In the genomic region with DNA sequence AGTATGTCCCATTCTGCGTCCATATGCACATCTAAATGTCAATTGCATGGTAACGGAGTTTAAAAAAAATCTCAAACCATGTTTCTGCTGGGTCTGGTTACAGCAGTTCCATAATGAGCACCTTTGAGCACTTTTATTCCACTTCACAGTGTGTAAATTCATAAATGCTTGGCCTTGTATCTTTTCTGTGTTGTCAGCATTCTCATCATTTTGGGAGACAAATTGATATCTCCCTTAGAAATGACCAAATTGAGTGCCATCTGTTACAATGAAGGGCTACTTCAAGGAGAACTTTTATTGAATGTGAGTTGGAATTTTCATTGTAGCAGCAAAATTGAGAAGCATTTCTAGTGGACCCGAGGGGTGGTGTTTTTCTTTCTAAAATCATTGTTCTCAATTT, we compare ENCODE assay signal across 31 cellular contexts.
"Had no signal": no experiment of that assay in that cellular context is flagged by ENCODE, and none has a peak within 500 bp of the region (broad histone marks: within the 10 kb centered on the region; RNA-seq: fewer than 3 reads in every experiment).

No MANE protein-coding gene starts in this region.

- H3K4me1 ChIP-seq: ascending aorta, breast epithelium, colonic mucosa, esophagus squamous epithelium, gastroesophageal sphincter, heart right ventricle had no signal

- H3K9me3 ChIP-seq: ascending aorta, breast epithelium, colonic mucosa, esophagus squamous epithelium, gastroesophageal sphincter, heart right ventricle had no signal

- H3K36me3 Mint-ChIP-seq: activated CD4-positive, alpha-beta memory T cell treated with anti-CD3 and anti-CD28 coated beads for 36 hours; activated CD8-positive, alpha-beta memory T cell treated with anti-CD3 and anti-CD28 coated beads, Interleukin-2, amount 10 ng/mL, durations not matched to agents 7 days and 5 days; activated naive CD4-positive, alpha-beta T cell treated with anti-CD3 and anti-CD28 coated beads, Interleukin-2, amount 10 ng/mL, durations not matched to agents 7 days and 5 days; activated naive CD4-positive, alpha-beta T cell treated with anti-CD3 and anti-CD28 coated beads, Interleukin-2, amount 50 U/mL, for 72 hours; activated naive CD8-positive, alpha-beta T cell treated with anti-CD3 and anti-CD28 coated beads, Interleukin-2, amount 10 ng/mL, durations not matched to agents 7 days and 5 days; brain had no signal

- ATAC-seq: activated CD4-positive, alpha-beta T cell treated with anti-CD3 and anti-CD28 coated beads for 36 hours; activated CD8-positive, alpha-beta memory T cell treated with anti-CD3 and anti-CD28 coated beads, Interleukin-2, amount 10 ng/mL, durations not matched to agents 7 days and 5 days; activated CD8-positive, alpha-beta T cell treated with anti-CD3 and anti-CD28 coated beads, Interleukin-2, amount 10 ng/mL, durations not matched to agents 7 days and 5 days; activated naive CD4-positive, alpha-beta T cell treated with anti-CD3 and anti-CD28 coated beads, Interleukin-2, amount 50 U/mL, for 72 hours; activated T-cell treated with anti-CD3 and anti-CD28 coated beads, Interleukin-2, amount 50 U/mL, for 72 hours; gastroesophageal sphincter; heart right ventricle had no signal

- H3K27ac ChIP-seq: ascending aorta, breast epithelium, cardiac muscle cell, colonic mucosa, epithelial cell of prostate, esophagus squamous epithelium, gastroesophageal sphincter, heart right ventricle had no signal

- H3K9me3 Mint-ChIP-seq: activated CD4-positive, alpha-beta T cell treated with anti-CD3 and anti-CD28 coated beads, Interleukin-2, amount 10 ng/mL, durations not matched to agents 24 days and 14 days; activated naive CD8-positive, alpha-beta T cell treated with anti-CD3 and anti-CD28 coated beads, Interleukin-2, amount 10 ng/mL, durations not matched to agents 7 days and 5 days; brain had no signal

- FAIRE-seq: endometrium, endothelial cell of umbilical vein had no signal

- H3K27me3 Mint-ChIP-seq: activated CD4-positive, alpha-beta memory T cell treated with anti-CD3 and anti-CD28 coated beads for 36 hours; activated CD4-positive, alpha-beta T cell treated with anti-CD3 and anti-CD28 coated beads for 36 hours; activated CD4-positive, alpha-beta T cell treated with anti-CD3 and anti-CD28 coated beads, Interleukin-2, amount 10 ng/mL, durations not matched to agents 24 days and 14 days; activated CD8-positive, alpha-beta memory T cell treated with anti-CD3 and anti-CD28 coated beads, Interleukin-2, amount 10 ng/mL, durations not matched to agents 7 days and 5 days; activated naive CD4-positive, alpha-beta T cell treated with anti-CD3 and anti-CD28 coated beads, Interleukin-2, amount 10 ng/mL, durations not matched to agents 7 days and 5 days; activated naive CD8-positive, alpha-beta T cell treated with anti-CD3 and anti-CD28 coated beads, Interleukin-2, amount 10 ng/mL, durations not matched to agents 7 days and 5 days; brain had no signal

- H3K4me3 ChIP-seq: ascending aorta, breast epithelium, cardiac muscle cell, colonic mucosa, esophagus squamous epithelium, gastroesophageal sphincter, heart right ventricle had no signal

- H3K27ac Mint-ChIP-seq: activated CD4-positive, alpha-beta memory T cell treated with anti-CD3 and anti-CD28 coated beads for 36 hours; activated CD4-positive, alpha-beta T cell treated with anti-CD3 and anti-CD28 coated beads for 36 hours; activated CD4-positive, alpha-beta T cell treated with anti-CD3 and anti-CD28 coated beads, Interleukin-2, amount 10 ng/mL, durations not matched to agents 24 days and 14 days; activated CD8-positive, alpha-beta memory T cell treated with anti-CD3 and anti-CD28 coated beads, Interleukin-2, amount 10 ng/mL, durations not matched to agents 7 days and 5 days; activated CD8-positive, alpha-beta T cell treated with anti-CD3 and anti-CD28 coated beads, Interleukin-2, amount 10 ng/mL, durations not matched to agents 7 days and 5 days; activated naive CD4-positive, alpha-beta T cell treated with anti-CD3 and anti-CD28 coated beads, Interleukin-2, amount 10 ng/mL, durations not matched to agents 7 days and 5 days; activated naive CD4-positive, alpha-beta T cell treated with anti-CD3 and anti-CD28 coated beads, Interleukin-2, amount 50 U/mL, for 72 hours; activated naive CD8-positive, alpha-beta T cell treated with anti-CD3 and anti-CD28 coated beads, Interleukin-2, amount 10 ng/mL, durations not matched to agents 7 days and 5 days; activated T-cell treated with anti-CD3 and anti-CD28 coated beads, Interleukin-2, amount 50 U/mL, for 72 hours; brain had no signal

- H3K4me1 Mint-ChIP-seq: activated CD4-positive, alpha-beta T cell treated with anti-CD3 and anti-CD28 coated beads for 36 hours; activated CD4-positive, alpha-beta T cell treated with anti-CD3 and anti-CD28 coated beads, Interleukin-2, amount 10 ng/mL, durations not matched to agents 24 days and 14 days; activated CD8-positive, alpha-beta memory T cell treated with anti-CD3 and anti-CD28 coated beads, Interleukin-2, amount 10 ng/mL, durations not matched to agents 7 days and 5 days; activated naive CD4-positive, alpha-beta T cell treated with anti-CD3 and anti-CD28 coated beads, Interleukin-2, amount 10 ng/mL, durations not matched to agents 7 days and 5 days; activated naive CD8-positive, alpha-beta T cell treated with anti-CD3 and anti-CD28 coated beads, Interleukin-2, amount 10 ng/mL, durations not matched to agents 7 days and 5 days had no signal

- DNase-seq: activated CD4-positive, alpha-beta memory T cell treated with anti-CD3 and anti-CD28 coated beads for 36 hours; activated CD4-positive, alpha-beta T cell treated with anti-CD3 and anti-CD28 coated beads for 36 hours; activated CD4-positive, alpha-beta T cell treated with anti-CD3 and anti-CD28 coated beads, Interleukin-2, amount 10 ng/mL, durations not matched to agents 24 days and 14 days; activated CD4-positive, CD25-positive, alpha-beta regulatory T cell; activated CD4-positive, CD25-positive, alpha-beta regulatory T cell treated with anti-CD3 and anti-CD28 coated beads, Interleukin-2, amount 50 U/mL, for 72 hours; activated CD8-positive, alpha-beta memory T cell treated with anti-CD3 and anti-CD28 coated beads, Interleukin-2, amount 10 ng/mL, durations not matched to agents 7 days and 5 days; activated CD8-positive, alpha-beta memory T cell treated with anti-CD3 and anti-CD28 coated beads, Interleukin-2, amount 50 U/mL, for 4 hours; activated CD8-positive, alpha-beta T cell treated with anti-CD3 and anti-CD28 coated beads, Interleukin-2, amount 10 ng/mL, durations not matched to agents 7 days and 5 days; activated gamma-delta T cell; activated naive CD4-positive, alpha-beta T cell; activated naive CD4-positive, alpha-beta T cell treated with anti-CD3 and anti-CD28 coated beads, Interleukin-2, amount 10 ng/mL, durations not matched to agents 7 days and 5 days; activated naive CD8-positive, alpha-beta T cell treated with anti-CD3 and anti-CD28 coated beads, Interleukin-2, amount 10 ng/mL, durations not matched to agents 7 days and 5 days; activated T-cell treated with anti-CD3 and anti-CD28 coated beads, Interleukin-2, amount 50 U/mL, for 1 hour; activated T-cell treated with anti-CD3 and anti-CD28 coated beads, Interleukin-2, amount 50 U/mL, for 72 hours; central memory CD4-positive, alpha-beta T cell; cerebellar nuclear complex; colonic mucosa; effector CD8-positive, alpha-beta T cell; esophagus squamous epithelium; foreskin melanocyte; heart right ventricle; T-helper 2 cell had no signal

- H3K4me3 Mint-ChIP-seq: activated CD4-positive, alpha-beta memory T cell treated with anti-CD3 and anti-CD28 coated beads for 36 hours; activated CD4-positive, alpha-beta T cell treated with anti-CD3 and anti-CD28 coated beads for 36 hours; activated CD4-positive, alpha-beta T cell treated with anti-CD3 and anti-CD28 coated beads, Interleukin-2, amount 10 ng/mL, durations not matched to agents 24 days and 14 days; activated CD8-positive, alpha-beta memory T cell treated with anti-CD3 and anti-CD28 coated beads, Interleukin-2, amount 10 ng/mL, durations not matched to agents 7 days and 5 days; activated CD8-positive, alpha-beta T cell treated with anti-CD3 and anti-CD28 coated beads, Interleukin-2, amount 10 ng/mL, durations not matched to agents 7 days and 5 days; activated naive CD4-positive, alpha-beta T cell treated with anti-CD3 and anti-CD28 coated beads, Interleukin-2, amount 10 ng/mL, durations not matched to agents 7 days and 5 days; activated naive CD8-positive, alpha-beta T cell treated with anti-CD3 and anti-CD28 coated beads, Interleukin-2, amount 10 ng/mL, durations not matched to agents 7 days and 5 days; activated T-cell treated with anti-CD3 and anti-CD28 coated beads, Interleukin-2, amount 50 U/mL, for 72 hours; brain had no signal
